8 cellular contexts compared by ENCODE assay signal in genomic region chr17:41665566-41666335, GRCh38. TPM values are rescaled to one million over a fixed set of nuclear protein-coding genes. Genes with fewer than 3 reads are reported as not detected.
A peak's percentile ranks its signal among the peaks of the same experiment; 100 is the strongest.
DNase-seq lines count a peak whose midpoint lies in the region; ATAC-seq and TF ChIP-seq lines count a peak whose summit lies in the region.

No MANE protein-coding gene starts in this region.

- H3K27ac Mint-ChIP-seq in chondrocyte (ENCODE audit: unreplicated experiment), result peak overlapping the region; percentile 94

- peaks cover 15% of the 10 kb centered on the region for H3K4me1 Mint-ChIP-seq in chondrocyte (ENCODE audit: low read depth)

- H3K27ac ChIP-seq in layer of hippocampus (ENCODE audit: low read depth, low read length), result peak overlapping the region; percentile 71

- no peaks in the 10 kb centered on the region for H3K36me3 Mint-ChIP-seq in chondrocyte (ENCODE audit: low read depth)

- H3K4me3 ChIP-seq in AG09309 (ENCODE audit: control insufficient read depth, low read depth, low read length), result peak overlapping the region; percentile 34

- no peaks in the 10 kb centered on the region for H3K9me3 Mint-ChIP-seq in chondrocyte (ENCODE audit: low read depth)

- no peaks in the 10 kb centered on the region for H3K27me3 ChIP-seq in layer of hippocampus (ENCODE audit: control insufficient read depth, insufficient read depth, low read length)

- peak overlapping the region; percentile 72 for H3K4me3 Mint-ChIP-seq in chondrocyte (ENCODE audit: unreplicated experiment)

- H3K27me3 Mint-ChIP-seq in chondrocyte (ENCODE audit: low read depth), result no peaks in the 10 kb centered on the region

- peak; percentile 54 for ATAC-seq in GM19025 (IDR thresholded peaks at IDR 0.05; ENCODE audit: low read depth, unreplicated experiment)
- peak; percentile 50 for ATAC-seq in HG03342 (IDR thresholded peaks at IDR 0.05; ENCODE audit: unreplicated experiment)

- peak; percentile 73 for TF ChIP-seq CTCF in AG09309 (IDR thresholded peaks at IDR 0.05; ENCODE audit: control insufficient read depth, insufficient read depth, low read depth, low read length, missing control alignments)
- peak; percentile 98 for TF ChIP-seq CTCF in chondrocyte (IDR thresholded peaks at IDR 0.05)

- DNase-seq in AG09309 (ENCODE audit: low read depth) (no peak), NCI-H345 treated with DMSO at 0.1 percent for 48 hours (lab: John Stamatoyannopoulos, UW; ENCODE audit: unreplicated experiment) (peak; percentile 82), chondrocyte (ENCODE audit: low spot score) (no peak)
- peak; percentile 81 for DNase-seq in activated CD4-positive, alpha-beta T cell treated with anti-CD3 and anti-CD28 coated beads for 1 hour
- DNase-seq in stimulated activated CD4-positive, alpha-beta T cell treated with anti-CD3 and anti-CD28 coated beads, Interleukin-1b, Interleukin-23, amount 100 ng/mL, for 24 hours (ENCODE audit: low read depth in 4 of 4, low spot score in 1 of 4), result peak; percentile 79 to 90 (median 85)

RNA-seq across cellular contexts. Expression of gene EIF1, which starts 22.9 kb away (rescaled TPM):
- 572 to 1,015 TPM (median 990 TPM) in 3 replicates for total RNA-seq in chondrocyte

RNA-seq across cellular contexts. Expression of gene KRT17, which starts 41.4 kb away (rescaled TPM):
- total RNA-seq in chondrocyte, result 183 to 261 TPM (median 258 TPM) in 3 replicates

RNA-seq across cellular contexts. Expression of gene GAST, which starts 46.4 kb away (rescaled TPM):
- not detected in 3 replicates for total RNA-seq in chondrocyte

RNA-seq across cellular contexts. Expression of gene KRT16, which starts 53.2 kb away (rescaled TPM):
- total RNA-seq in chondrocyte, result 3.9 to 5.9 TPM (median 5.5 TPM) in 3 replicates

Comparison
In these comparisons a context has a peak if more than half of its experiments do, and no peak if none do; other contexts are left out.
1. DNase-seq: peak in NCI-H345 treated with DMSO at 0.1 percent for 48 hours (single experiment), activated CD4-positive, alpha-beta T cell treated with anti-CD3 and anti-CD28 coated beads for 1 hour (single experiment) and stimulated activated CD4-positive, alpha-beta T cell treated with anti-CD3 and anti-CD28 coated beads, Interleukin-1b, Interleukin-23, amount 100 ng/mL, for 24 hours (4 of 4); none in AG09309 (single experiment) and chondrocyte (single experiment).